ENCODE assay signal across 26 cellular contexts in the genomic region with DNA sequence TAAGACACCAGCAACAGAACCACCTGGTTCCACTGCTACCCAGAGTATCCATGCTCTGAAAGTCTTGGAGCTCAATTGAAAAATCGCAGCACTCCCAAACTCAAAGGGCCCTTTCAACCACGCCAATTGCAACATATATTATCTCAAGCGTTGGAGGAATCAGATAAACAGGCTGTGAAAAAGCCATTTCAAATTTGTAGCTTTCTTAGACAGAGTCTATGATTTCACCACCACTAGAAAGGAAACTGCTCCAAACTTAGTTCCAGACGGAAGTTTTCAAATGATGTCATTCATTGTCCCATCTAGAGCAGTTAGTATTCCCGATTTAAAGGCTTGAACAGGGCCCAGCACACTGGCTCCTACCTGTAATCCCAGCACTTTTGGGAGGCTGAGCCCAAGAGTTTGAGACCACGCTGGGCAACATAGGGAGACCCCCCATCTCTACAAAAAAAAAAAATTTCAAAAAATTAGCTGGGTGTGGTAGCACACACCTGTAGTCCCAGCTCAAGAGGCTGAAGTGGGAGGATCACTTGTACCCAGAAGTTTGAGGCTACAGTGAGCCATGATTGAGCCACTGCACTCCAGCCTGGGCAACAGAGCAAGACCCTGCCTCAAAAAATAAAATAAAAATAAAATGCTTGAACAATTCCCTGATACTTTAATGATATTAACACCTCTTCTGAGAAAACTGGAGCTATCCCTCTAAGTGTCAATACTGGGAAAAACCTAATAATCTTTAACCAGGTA. TPM values are rescaled to one million over a fixed set of nuclear protein-coding genes. Genes with fewer than 3 reads are reported as not detected.
DNase-seq lines count a peak whose midpoint lies in the region; ATAC-seq and TF ChIP-seq lines count a peak whose summit lies in the region.
"Had no signal": no experiment of that assay in that cellular context is flagged by ENCODE, and none has a peak within 500 bp of the region (broad histone marks: within the 10 kb centered on the region; RNA-seq: fewer than 3 reads in every experiment).

No MANE protein-coding gene starts in this region.

- ATAC-seq in natural killer cell (no peak), right cardiac atrium (peak; percentile 53 to 64), HG03520 (IDR thresholded peaks at IDR 0.05; ENCODE audit: unreplicated experiment) (no peak)
- ATAC-seq in natural killer cell treated with Interleukin-12 subunit alpha and Interleukin-12 subunit beta and Interleukin-15 and Interleukin-18, amount 100 ng/mL, for 72 hours = no peak
- ATAC-seq: A549; activated T-cell treated with anti-CD3 and anti-CD28 coated beads, Interleukin-2, amount 50 U/mL, for 4 hours; foreskin keratinocyte; SK-N-SH treated with all-trans-retinoic acid at 6 μM for 48 hours; stimulated activated effector memory CD8-positive, alpha-beta T cell treated with anti-CD3 and anti-CD28 coated beads, Interleukin-12 subunit alpha, Interleukin-12 subunit beta, amount 100 ng/mL, for 72 hours had no signal

- no peak for TF ChIP-seq POLR2A in testis (IDR thresholded peaks at IDR 0.05)

- H3K27me3 Mint-ChIP-seq in natural killer cell (ENCODE audit: low read depth in 2 of 2) = no peaks in the 10 kb centered on the region
- H3K27me3 Mint-ChIP-seq in natural killer cell treated with Interleukin-12 subunit alpha and Interleukin-12 subunit beta and Interleukin-15 and Interleukin-18, amount 100 ng/mL, for 72 hours = no peaks in the 10 kb centered on the region
- H3K27me3 Mint-ChIP-seq in CD4-positive, alpha-beta memory T cell = no peaks in the 10 kb centered on the region
- H3K27me3 Mint-ChIP-seq: activated CD4-positive, alpha-beta T cell treated with anti-CD3 and anti-CD28 coated beads, Interleukin-2, amount 10 ng/mL, durations not matched to agents 24 days and 14 days had no signal

- 40% methylated on average over 6 of the region's 6 CpGs for WGBS in right cardiac atrium
- 61 to 76% methylated on average over 6 of the region's 6 CpGs for WGBS in testis, 2 donors

- H3K9me3 ChIP-seq in right cardiac atrium (ENCODE audit: control insufficient read depth, low read length) (no peaks in the 10 kb centered on the region), testis (no peaks in the 10 kb centered on the region)
- no peaks in the 10 kb centered on the region for H3K9me3 ChIP-seq in CD4-positive, alpha-beta memory T cell (ENCODE audit: control insufficient read depth in 1 of 2, low read length in 2 of 2)
- H3K9me3 ChIP-seq: A549, prostate gland, uterus had no signal

- H3K27ac ChIP-seq in right cardiac atrium (ENCODE audit: low read length) = no peak overlapping the region
- H3K27ac ChIP-seq in testis = no peak overlapping the region
- no peak overlapping the region for H3K27ac ChIP-seq in CD4-positive, alpha-beta memory T cell (ENCODE audit: low read depth, low read length)
- H3K27ac ChIP-seq: A549, cardiac muscle cell, foreskin keratinocyte, prostate gland, uterus, VCaP had no signal

- POLR2A ChIA-PET in CD4-positive, alpha-beta memory T cell (lab: Charles Lee; ENCODE audit: partially characterized antibody) = no interaction called here

- peaks cover 73 to 83% of the 10 kb centered on the region in 2 donors for H3K4me1 Mint-ChIP-seq in natural killer cell
- peaks cover 48 to 49% of the 10 kb centered on the region in 2 donors for H3K4me1 Mint-ChIP-seq in natural killer cell treated with Interleukin-12 subunit alpha and Interleukin-12 subunit beta and Interleukin-15 and Interleukin-18, amount 100 ng/mL, for 72 hours (ENCODE audit: low read depth in 2 of 2)
- peaks cover 51 to 88% (median 74%) of the 10 kb centered on the region in 4 donors for H3K4me1 Mint-ChIP-seq in CD4-positive, alpha-beta memory T cell

- H3K4me3 ChIP-seq in choroid plexus epithelial cell (ENCODE audit: low read depth, low read length) = no peak overlapping the region
- H3K4me3 ChIP-seq in right cardiac atrium (ENCODE audit: low read length) = no peak overlapping the region
- H3K4me3 ChIP-seq in testis = no peak overlapping the region
- H3K4me3 ChIP-seq in CD4-positive, alpha-beta memory T cell (ENCODE audit: low read length in 2 of 2) = no peak overlapping the region
- H3K4me3 ChIP-seq: A549, cardiac muscle cell, prostate gland, uterus had no signal

- TF ChIP-seq CTCF in natural killer cell (IDR thresholded peaks at IDR 0.05) (no peak), choroid plexus epithelial cell (conservative IDR thresholded peaks at IDR 0.05; ENCODE audit: low read depth, low read length) (no peak), testis (IDR thresholded peaks at IDR 0.05) (no peak)

- no peaks in the 10 kb centered on the region for H3K27me3 ChIP-seq in right cardiac atrium (ENCODE audit: control insufficient read depth, insufficient read depth)
- H3K27me3 ChIP-seq in testis = no peaks in the 10 kb centered on the region
- H3K27me3 ChIP-seq in CD4-positive, alpha-beta memory T cell (ENCODE audit: insufficient read depth, low read length) = no peaks in the 10 kb centered on the region
- H3K27me3 ChIP-seq: cardiac muscle cell, foreskin keratinocyte, uterus had no signal

- H3K4me1 ChIP-seq in right cardiac atrium (ENCODE audit: control insufficient read depth, insufficient read depth, low read length) (no peaks in the 10 kb centered on the region), testis (no peaks in the 10 kb centered on the region)
- peaks cover 88% of the 10 kb centered on the region for H3K4me1 ChIP-seq in CD4-positive, alpha-beta memory T cell (ENCODE audit: insufficient read depth, low read length)
- H3K4me1 ChIP-seq: prostate gland, uterus had no signal

- H3K36me3 ChIP-seq in testis (ENCODE audit: low read depth, missing control alignments) = no peaks in the 10 kb centered on the region
- H3K36me3 ChIP-seq in CD4-positive, alpha-beta memory T cell (ENCODE audit: insufficient read depth, low read length) = no peaks in the 10 kb centered on the region
- H3K36me3 ChIP-seq: cardiac muscle cell, prostate gland, uterus had no signal

- intact Hi-C loops in natural killer cell (cut with micrococcal nuclease) = no loop called here
- intact Hi-C loops in right cardiac atrium (cut with DNase I) = no loop called here
- intact Hi-C loops in testis (cut with DNase I; ENCODE audit: low total_unique reads) = no loop called here
- intact Hi-C loops in CD4-positive, alpha-beta memory T cell (cut with micrococcal nuclease) = no loop called here

- H3K9me3 Mint-ChIP-seq in natural killer cell = no peaks in the 10 kb centered on the region
- no peaks in the 10 kb centered on the region for H3K9me3 Mint-ChIP-seq in natural killer cell treated with Interleukin-12 subunit alpha and Interleukin-12 subunit beta and Interleukin-15 and Interleukin-18, amount 100 ng/mL, for 72 hours
- peaks cover 0 to 3% (median 0%) of the 10 kb centered on the region in 8 donors for H3K9me3 Mint-ChIP-seq in CD4-positive, alpha-beta memory T cell
- H3K9me3 Mint-ChIP-seq: activated CD4-positive, alpha-beta T cell treated with anti-CD3 and anti-CD28 coated beads, Interleukin-2, amount 10 ng/mL, durations not matched to agents 24 days and 14 days; activated T-cell treated with anti-CD3 and anti-CD28 coated beads, Interleukin-2, amount 50 U/mL, for 4 hours; neural crest cell; stimulated activated effector memory CD8-positive, alpha-beta T cell treated with anti-CD3 and anti-CD28 coated beads, Interleukin-12 subunit alpha, Interleukin-12 subunit beta, amount 100 ng/mL, for 72 hours had no signal

- CTCF ChIA-PET in CD4-positive, alpha-beta memory T cell (lab: Charles Lee; ENCODE audit: partially characterized antibody) = interaction anchor here (0.8 to 1.0 kb wide), 3 partner anchors 9 to 262 kb away, joined by 3 to 4 read pairs (median 4); no protein-coding TSS in a partner anchor

- no peaks in the 10 kb centered on the region for H3K36me3 Mint-ChIP-seq in natural killer cell
- no peaks in the 10 kb centered on the region for H3K36me3 Mint-ChIP-seq in natural killer cell treated with Interleukin-12 subunit alpha and Interleukin-12 subunit beta and Interleukin-15 and Interleukin-18, amount 100 ng/mL, for 72 hours
- H3K36me3 Mint-ChIP-seq in CD4-positive, alpha-beta memory T cell = peaks cover 10% of the 10 kb centered on the region in 2 donors
- H3K36me3 Mint-ChIP-seq: stimulated activated effector memory CD8-positive, alpha-beta T cell treated with anti-CD3 and anti-CD28 coated beads, Interleukin-12 subunit alpha, Interleukin-12 subunit beta, amount 100 ng/mL, for 72 hours had no signal

- DNase-seq in natural killer cell (no peak), choroid plexus epithelial cell (ENCODE audit: low read depth) (peak; percentile 43), right cardiac atrium (no peak), testis (peak; percentile 54), inferior parietal cortex (ENCODE audit: extremely low spot score) (no peak)
- no peak for DNase-seq in natural killer cell treated with Interleukin-12 subunit alpha and Interleukin-12 subunit beta and Interleukin-15 and Interleukin-18, amount 100 ng/mL, for 72 hours (ENCODE audit: low spot score)
- no peak for DNase-seq in CD4-positive, alpha-beta memory T cell
- DNase-seq: activated CD4-positive, alpha-beta T cell treated with anti-CD3 and anti-CD28 coated beads, Interleukin-2, amount 10 ng/mL, durations not matched to agents 24 days and 14 days; activated naive CD4-positive, alpha-beta T cell treated with Interleukin-2 at 50 U/mL for 16 hours; activated T-cell treated with anti-CD3 and anti-CD28 coated beads, Interleukin-2, amount 50 U/mL, for 4 hours; amniotic stem cell; foreskin keratinocyte; H7; NCI-H1048; NCI-H187 treated with DMSO at 0.1 percent for 48 hours; NCI-H69; stimulated activated CD4-positive, alpha-beta T cell treated with anti-CD3 and anti-CD28 coated beads, Interleukin-2, amount 100 ng/mL, for 24 hours; uterus had no signal

- H3K27ac Mint-ChIP-seq in natural killer cell = peak overlapping the region; percentile 22 to 46
- H3K27ac Mint-ChIP-seq in natural killer cell treated with Interleukin-12 subunit alpha and Interleukin-12 subunit beta and Interleukin-15 and Interleukin-18, amount 100 ng/mL, for 72 hours = peak overlapping the region in 1 of 2 donors; percentile 30
- H3K27ac Mint-ChIP-seq in CD4-positive, alpha-beta memory T cell = no peak overlapping the region
- H3K27ac Mint-ChIP-seq: activated CD4-positive, alpha-beta T cell treated with anti-CD3 and anti-CD28 coated beads, Interleukin-2, amount 10 ng/mL, durations not matched to agents 24 days and 14 days; stimulated activated effector memory CD8-positive, alpha-beta T cell treated with anti-CD3 and anti-CD28 coated beads, Interleukin-12 subunit alpha, Interleukin-12 subunit beta, amount 100 ng/mL, for 72 hours had no signal

- no peak overlapping the region for H3K4me3 Mint-ChIP-seq in natural killer cell
- H3K4me3 Mint-ChIP-seq in natural killer cell treated with Interleukin-12 subunit alpha and Interleukin-12 subunit beta and Interleukin-15 and Interleukin-18, amount 100 ng/mL, for 72 hours = no peak overlapping the region
- H3K4me3 Mint-ChIP-seq in CD4-positive, alpha-beta memory T cell = no peak overlapping the region
- H3K4me3 Mint-ChIP-seq: activated CD4-positive, alpha-beta T cell treated with anti-CD3 and anti-CD28 coated beads, Interleukin-2, amount 10 ng/mL, durations not matched to agents 24 days and 14 days; activated T-cell treated with anti-CD3 and anti-CD28 coated beads, Interleukin-2, amount 50 U/mL, for 4 hours; neural crest cell; stimulated activated effector memory CD8-positive, alpha-beta T cell treated with anti-CD3 and anti-CD28 coated beads, Interleukin-12 subunit alpha, Interleukin-12 subunit beta, amount 100 ng/mL, for 72 hours had no signal

RNA-seq across cellular contexts. Expression of a gene that starts 16.8 kb away (rescaled TPM):
- 100 to 1,000 TPM in 2 of 3 donors, 10 to 100 TPM in 1; 93.7 to 122 (median 119) TPM for total RNA-seq in natural killer cell
- 10 to 100 TPM; 44.3 to 48.5 TPM for total RNA-seq in natural killer cell treated with Interleukin-12 subunit alpha and Interleukin-12 subunit beta and Interleukin-15 and Interleukin-18, amount 100 ng/mL, for 72 hours
- 10 to 100 TPM; 17.1 to 27.4 (median 22.8) TPM for total RNA-seq in right cardiac atrium
- polyA plus RNA-seq in right cardiac atrium = 8.1 TPM
- total RNA-seq in testis = 10 to 100 TPM; 83.5 to 99.6 TPM
- polyA plus RNA-seq in testis (ENCODE audit: insufficient read depth, low read depth, low replicate concordance) = 39.3 TPM
- 10 to 100 TPM; 86.3 to 93.5 TPM for total RNA-seq in CD4-positive, alpha-beta memory T cell
- 10 to 100 TPM; 14.6 to 29.8 TPM for polyA plus RNA-seq in CD4-positive, alpha-beta memory T cell

Comparison
In these comparisons a context has a peak if more than half of its experiments do, and no peak if none do; other contexts are left out.
1. ATAC-seq: peak in right cardiac atrium (2 of 2); none in natural killer cell (0 of 3), natural killer cell treated with Interleukin-12 subunit alpha and Interleukin-12 subunit beta and Interleukin-15 and Interleukin-18, amount 100 ng/mL, for 72 hours (0 of 2) and HG03520 (single experiment).
2. DNase-seq: peak in choroid plexus epithelial cell (single experiment) and testis (single experiment); none in natural killer cell (single experiment), natural killer cell treated with Interleukin-12 subunit alpha and Interleukin-12 subunit beta and Interleukin-15 and Interleukin-18, amount 100 ng/mL, for 72 hours (single experiment), right cardiac atrium (0 of 3), inferior parietal cortex (single experiment) and CD4-positive, alpha-beta memory T cell (0 of 5).
3. H3K27ac Mint-ChIP-seq: peak in natural killer cell (2 of 2); none in CD4-positive, alpha-beta memory T cell (0 of 7).